Comparison of ENCODE assay signal across 16 cellular contexts in the genomic region with DNA sequence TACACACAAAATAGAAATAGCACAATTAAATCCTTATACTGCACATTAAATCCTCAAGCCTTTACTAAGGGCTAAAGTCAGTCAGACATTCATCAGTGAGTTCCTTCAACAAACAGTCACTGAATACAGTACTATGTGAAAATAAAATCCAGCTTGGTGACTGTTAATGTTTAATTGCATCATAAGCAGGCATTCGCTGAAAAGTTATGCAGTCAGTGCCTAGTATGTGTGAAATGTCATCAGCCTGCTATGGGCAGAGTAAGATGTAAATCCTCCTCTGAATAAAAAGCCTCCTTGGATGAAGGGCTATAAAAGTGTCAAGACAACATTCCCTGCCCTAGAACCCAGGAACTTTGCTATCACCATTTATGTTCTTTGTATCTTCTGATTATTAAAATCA.
A peak's percentile ranks its signal among the peaks of the same experiment; 100 is the strongest.
DNase-seq lines count a peak whose midpoint lies in the region; FAIRE-seq and TF ChIP-seq lines count a peak whose summit lies in the region.
"Had no signal": no experiment of that assay in that cellular context is flagged by ENCODE, and none has a peak within 500 bp of the region (broad histone marks: within the 10 kb centered on the region; RNA-seq: fewer than 3 reads in every experiment).

No MANE protein-coding gene starts in this region.

- H4K20me1 ChIP-seq in hepatocyte (ENCODE audit: insufficient read depth, poor library complexity, severe bottlenecking) = peaks cover 31% of the 10 kb centered on the region

- peaks cover 80% of the 10 kb centered on the region for H3K79me2 ChIP-seq in hepatocyte

- H3K4me1 ChIP-seq in cardiac muscle cell (ENCODE audit: low read depth) (peaks cover 42% of the 10 kb centered on the region), right atrium auricular region (peaks cover 0 to 17% of the 10 kb centered on the region in 2 donors), hepatocyte (ENCODE audit: insufficient read depth) (peaks cover 22% of the 10 kb centered on the region)

- peak overlapping the region; percentile 87 for H3K27ac ChIP-seq in cardiac muscle cell
- no peak overlapping the region for H3K27ac ChIP-seq in right atrium auricular region
- peak overlapping the region; percentile 21 for H3K27ac ChIP-seq in hepatocyte
- H3K27ac ChIP-seq: neutrophil had no signal

- H3K9me3 ChIP-seq in cardiac muscle cell (ENCODE audit: low read depth) = no peaks in the 10 kb centered on the region
- no peaks in the 10 kb centered on the region for H3K9me3 ChIP-seq in right atrium auricular region
- H3K9me3 ChIP-seq in hepatocyte (ENCODE audit: low read depth) = no peaks in the 10 kb centered on the region
- H3K9me3 ChIP-seq: MG63, neutrophil, spleen had no signal

- TF ChIP-seq CTCF in cardiac muscle cell (IDR thresholded peaks at IDR 0.05; ENCODE audit: low read depth, low read length) (no peak), right atrium auricular region (IDR thresholded peaks at IDR 0.05) (no peak), bronchial epithelial cell (IDR thresholded peaks at IDR 0.05; ENCODE audit: insufficient read depth, low read length, severe bottlenecking) (no peak), hepatocyte (IDR thresholded peaks at IDR 0.05; ENCODE audit: poor library complexity) (no peak)

- 56% methylated on average over 1 of the region's 1 CpG for WGBS in hepatocyte (ENCODE audit: low lambda C conversion rate, missing lambda C conversion rate)

- H3K4me3 ChIP-seq in cardiac muscle cell = no peak overlapping the region
- no peak overlapping the region for H3K4me3 ChIP-seq in right atrium auricular region
- no peak overlapping the region for H3K4me3 ChIP-seq in bronchial epithelial cell (ENCODE audit: low read depth, low read length)
- H3K4me3 ChIP-seq in hepatocyte = no peak overlapping the region
- H3K4me3 ChIP-seq: MG63, spleen had no signal

- H3K4me2 ChIP-seq in hepatocyte = peak overlapping the region; percentile 4

- peaks cover 22% of the 10 kb centered on the region for H3K36me3 ChIP-seq in cardiac muscle cell
- H3K36me3 ChIP-seq in right atrium auricular region = no peaks in the 10 kb centered on the region
- peaks cover 4% of the 10 kb centered on the region for H3K36me3 ChIP-seq in bronchial epithelial cell (ENCODE audit: control insufficient read depth, insufficient read depth, low read length)
- H3K36me3 ChIP-seq in hepatocyte (replicated peaks; ENCODE audit: insufficient read depth, low read depth) = no peaks in the 10 kb centered on the region
- H3K36me3 ChIP-seq: neutrophil had no signal

- no peaks in the 10 kb centered on the region for H3K9me2 ChIP-seq in hepatocyte (replicated peaks; ENCODE audit: insufficient read depth)

- DNase-seq in cardiac muscle cell (ENCODE audit: low read depth in 1 of 2, low spot score in 1 of 2) (peak in 1 of 2 donors; percentile 57), right atrium auricular region (ENCODE audit: low spot score) (no peak), bronchial epithelial cell (ENCODE audit: low read depth) (peak; percentile 57), hepatocyte (ENCODE audit: low spot score) (no peak), NCI-H345 (lab: John Stamatoyannopoulos, UW) (no peak), COLO829 (ENCODE audit: low spot score) (no peak)
- no peak for DNase-seq in NK-92 treated with Interleukin-12 subunit alpha and Interleukin-12 subunit beta, amount 100 ng/mL, for 24 hours (lab: John Stamatoyannopoulos, UW)
- no peak for DNase-seq in stimulated activated CD4-positive, alpha-beta T cell treated with anti-CD3 and anti-CD28 coated beads, Interleukin-4, amount 100 ng/mL, for 24 hours
- DNase-seq: 8988T, amniotic stem cell, hippocampal formation, MG63, NCI-H2107, spleen, SW 1271 had no signal

- no peak for FAIRE-seq in bronchial epithelial cell (lab: Jason Lieb, UNC)

- no peak overlapping the region for H2AFZ ChIP-seq in hepatocyte

- H3K27me3 ChIP-seq in cardiac muscle cell (no peaks in the 10 kb centered on the region), right atrium auricular region (no peaks in the 10 kb centered on the region), bronchial epithelial cell (ENCODE audit: control insufficient read depth, insufficient read depth, low read length) (no peaks in the 10 kb centered on the region), hepatocyte (no peaks in the 10 kb centered on the region)
- H3K27me3 ChIP-seq: MG63, spleen had no signal

Comparison
In these comparisons a context has a peak if more than half of its experiments do, and no peak if none do; other contexts are left out.
1. H3K27ac ChIP-seq: peak in cardiac muscle cell (single experiment) and hepatocyte (single experiment); none in right atrium auricular region (0 of 2).